ENCODE assay signal across 9 cellular contexts in the genomic region with DNA sequence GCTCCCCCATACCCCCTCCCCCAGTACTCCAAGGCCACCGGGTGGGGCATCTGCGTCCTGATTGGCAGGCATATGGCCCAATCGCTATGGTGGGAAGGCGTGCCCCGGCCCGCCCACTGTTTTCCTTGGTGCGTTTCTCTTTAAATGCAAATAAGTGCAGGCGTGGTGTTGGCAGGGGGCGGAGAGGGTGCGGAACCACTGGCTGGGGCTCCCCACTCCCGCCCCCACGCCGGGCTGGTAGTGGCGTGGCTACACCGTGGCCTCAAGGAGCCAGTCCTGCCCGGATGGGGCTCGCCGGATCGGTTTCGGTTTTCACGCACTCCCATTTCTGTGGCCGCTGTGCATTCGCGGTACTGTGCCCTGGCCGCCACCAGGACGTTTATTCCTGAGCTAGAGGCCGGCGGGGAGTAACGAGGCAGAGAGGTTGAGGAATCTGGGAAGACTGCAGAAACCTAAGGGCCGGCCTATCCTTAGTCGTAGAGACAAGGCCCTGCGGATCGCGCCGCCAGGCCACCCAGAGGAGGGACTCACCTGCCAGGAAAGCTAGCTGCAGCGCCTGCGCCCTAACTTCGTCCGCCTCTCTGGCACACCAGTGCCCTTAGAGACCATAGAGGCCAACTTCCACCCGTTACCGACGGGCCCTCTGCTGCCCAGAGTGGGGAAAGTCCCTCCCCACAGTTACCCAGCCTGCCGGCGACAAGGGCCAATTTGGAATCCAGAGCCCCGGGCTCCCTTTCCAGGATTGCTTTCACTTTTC. TPM values are rescaled to one million over a fixed set of nuclear protein-coding genes. Genes with fewer than 3 reads are reported as not detected.
DNase-seq lines count a peak whose midpoint lies in the region; ATAC-seq and TF ChIP-seq lines count a peak whose summit lies in the region.
"Had no signal": no experiment of that assay in that cellular context is flagged by ENCODE, and none has a peak within 500 bp of the region (broad histone marks: within the 10 kb centered on the region; RNA-seq: fewer than 3 reads in every experiment).

No MANE protein-coding gene starts in this region.

- H3K9me3 ChIP-seq in AG04450 (ENCODE audit: control insufficient read depth, insufficient read depth, low read length), result no peaks in the 10 kb centered on the region
- H3K9me3 ChIP-seq in spleen, result no peaks in the 10 kb centered on the region

- H3K27me3 ChIP-seq in AG04450 (ENCODE audit: control insufficient read depth, insufficient read depth, low read length) (no peaks in the 10 kb centered on the region), spleen (replicated peaks in 1 of 7) (no peaks in the 10 kb centered on the region)

- H3K36me3 ChIP-seq in spleen, result no peaks in the 10 kb centered on the region

- H3K27ac ChIP-seq in AG04450 (ENCODE audit: low read depth, low read length), result peak overlapping the region; percentile 87
- peak overlapping the region; percentile 55 to 92 (median 87) for H3K27ac ChIP-seq in spleen

- POLR2A ChIA-PET in AG04450 (lab: Yijun Ruan, JAX), result no interaction called here

- WGBS in spleen, 5 donors, result 0 to 42% (median 1%) methylated on average over 1 to 45 of the region's 45 CpGs

- CTCF ChIA-PET in AG04450 (lab: Charles Lee), result no interaction called here

- TF ChIP-seq CTCF in AG04450 (IDR thresholded peaks at IDR 0.05; ENCODE audit: low read depth, low read length) (no peak), WI38 (IDR thresholded peaks at IDR 0.05; ENCODE audit: low read depth, low read length) (no peak), cardiac fibroblast (IDR thresholded peaks at IDR 0.05; ENCODE audit: low read depth, low read length) (peak; percentile 3), spleen (IDR thresholded peaks at IDR 0.05 in 8 of 11, conservative IDR thresholded peaks at IDR 0.05 in 3 of 11) (peak in 4 of 11 experiments; percentile 12 to 17 (median 15))

- H3K4me1 ChIP-seq in spleen, result peaks cover 0 to 33% (median 23%) of the 10 kb centered on the region in 6 donors

- intact Hi-C loops in spleen (cut with DNase I; ENCODE audit: low total_unique reads), result no loop called here

- DNase-seq in AG04450 (ENCODE audit: low read depth, low spot score) (peak; percentile 72), NCI-H2171 treated with DMSO at 0.1 percent for 48 hours (lab: John Stamatoyannopoulos, UW) (peak; percentile 87), cardiac fibroblast (ENCODE audit: low read depth in 2 of 2) (peak; percentile 92 to 94), inferior parietal cortex (ENCODE audit: extremely low spot score) (peak; percentile 85), spleen (peak; percentile 95)

- H3K4me3 ChIP-seq in AG04450 (ENCODE audit: low read depth, low read length) (peak overlapping the region; percentile 66), WI38 (ENCODE audit: low read depth, low read length) (peak overlapping the region; percentile 65), cardiac fibroblast (replicated peaks in 1 of 2; ENCODE audit: low read depth in 2 of 2, low read length in 2 of 2) (peak overlapping the region; percentile 64), spleen (peak overlapping the region; percentile 50 to 83 (median 64))

- TF ChIP-seq POLR2A in spleen (IDR thresholded peaks at IDR 0.05), result peak in 2 of 3 donors; percentile 11 to 69

- ATAC-seq in GM18868 (IDR thresholded peaks at IDR 0.05; ENCODE audit: unreplicated experiment) (peak; percentile 87), HG03103 (IDR thresholded peaks at IDR 0.05; ENCODE audit: low read depth, unreplicated experiment) (peak; percentile 84)

RNA-seq across cellular contexts. Expression of a gene that starts 0.4 kb away (rescaled TPM):
- polyA plus RNA-seq in AG04450 (2011; rRNA removed) (0.93 and 1.4 TPM in 2 replicates), spleen (1 to 10 TPM in 1 of 3 donors, under 1 TPM in 2; 0.50 to 1.8 (median 0.50) TPM)
- 3.5 and 4.1 TPM in 2 replicates for polyA minus RNA-seq in AG04450 (2011; rRNA and poly(A)+ RNA removed)
- 1 to 10 TPM; 4.4 to 6.4 (median 5.2) TPM for total RNA-seq in spleen

RNA-seq across cellular contexts. Expression of a gene that starts 24.5 kb away (rescaled TPM):
- not detected in 2 replicates for polyA plus RNA-seq in AG04450 (2011; rRNA removed)
- not detected in 2 replicates for polyA minus RNA-seq in AG04450 (2011; rRNA and poly(A)+ RNA removed)
- under 1 TPM in 2 of 7 donors, not detected in 5; 0.47 to 0.59 TPM for total RNA-seq in spleen
- under 1 TPM; 0.19 to 0.28 (median 0.20) TPM for polyA plus RNA-seq in spleen
- total RNA-seq: T-helper 2 cell treated with Interferon-gamma antibody and Interleukin-4, amounts not matched to agents 100 ng/mL and 5 ng/mL, for 36 hours had no signal

Comparison
In these comparisons a context has a peak if more than half of its experiments do, and no peak if none do; other contexts are left out.
1. Peak in every context shown above with its lines: DNase-seq, ATAC-seq, H3K4me3 ChIP-seq and H3K27ac ChIP-seq.